17 cellular contexts compared by ENCODE assay signal in genomic region chr15:76565366-76565765, GRCh38.
"Had no signal": no experiment of that assay in that cellular context is flagged by ENCODE, and none has a peak within 500 bp of the region (broad histone marks: within the 10 kb centered on the region; RNA-seq: fewer than 3 reads in every experiment).

No MANE protein-coding gene starts in this region.

- H3K27ac ChIP-seq: ascending aorta, cardiac muscle cell, colonic mucosa, esophagus muscularis mucosa, transverse colon had no signal

- H3K4me3 ChIP-seq: ascending aorta, cardiac muscle cell, colonic mucosa, esophagus muscularis mucosa, transverse colon had no signal

- DNase-seq: activated CD4-positive, alpha-beta T cell treated with anti-CD3 and anti-CD28 coated beads, Interleukin-2, amount 50 U/mL, for 1 hour; activated CD8-positive, alpha-beta memory T cell treated with anti-CD3 and anti-CD28 coated beads for 24 hours; activated naive CD8-positive, alpha-beta T cell treated with anti-CD3 and anti-CD28 coated beads for 36 hours; colonic mucosa; foreskin melanocyte; kidney glomerular epithelial cell; left ventricle myocardium superior; mesenchymal stem cell; nucleus accumbens; stimulated activated CD4-positive, alpha-beta T cell treated with anti-CD3 and anti-CD28 coated beads, Interleukin-15, amount 100 ng/mL, for 24 hours; stimulated activated CD4-positive, alpha-beta T cell treated with anti-CD3 and anti-CD28 coated beads, Interleukin-4, amount 100 ng/mL, for 1 hour; stimulated activated naive CD4-positive, alpha-beta T cell treated with Interleukin-2 at 50 U/mL for 16 hours; transverse colon had no signal

- H3K36me3 ChIP-seq: ascending aorta, cardiac muscle cell, colonic mucosa, esophagus muscularis mucosa, transverse colon had no signal

- H3K9me3 ChIP-seq: colonic mucosa had no signal

- H3K27me3 ChIP-seq: ascending aorta, cardiac muscle cell, colonic mucosa, esophagus muscularis mucosa, transverse colon had no signal

- ATAC-seq: left ventricle myocardium superior; natural killer cell treated with Interleukin-12 subunit alpha and Interleukin-12 subunit beta and Interleukin-15 and Interleukin-18, amount 100 ng/mL, for 72 hours had no signal

- H3K4me1 ChIP-seq: ascending aorta, colonic mucosa, esophagus muscularis mucosa, transverse colon had no signal
